Comparison of ENCODE assay signal across 8 cellular contexts in genomic region chr14:65222434-65222833, GRCh38.
DNase-seq lines count a peak whose midpoint lies in the region; ATAC-seq, FAIRE-seq and TF ChIP-seq lines count a peak whose summit lies in the region.

No MANE protein-coding gene starts in this region.

- no peaks in the 10 kb centered on the region for H3K9me3 ChIP-seq in HepG2 (ENCODE audit: low read length)

- POLR2A ChIA-PET in AG04449 (lab: Yijun Ruan, JAX), result no interaction called here
- POLR2A ChIA-PET in WTC11 (lab: Charles Lee), result no interaction called here
- POLR2A ChIA-PET in HepG2 (lab: Yijun Ruan, JAX), result interaction anchor here (0.9 kb wide), 1 partner anchor 15 kb away, joined by 5 read pairs; no protein-coding TSS in a partner anchor

- no peak for FAIRE-seq in HepG2 (lab: Jason Lieb, UNC)

- 0 out of 4 replicates have a peak, but pooled peaks of 1 of the 2 experiments have one; percentile 44 for TF ChIP-seq EP300 in HepG2 (IDR thresholded peaks at IDR 0.05; ENCODE audit: low read depth in 2 of 2, low read length in 2 of 2)
- TF ChIP-seq EP300 in HepG2 (CRISPR knock-in tag; IDR thresholded peaks at IDR 0.05; ENCODE audit: borderline replicate concordance), result no peak

- H3K27ac ChIP-seq in caudate nucleus (ENCODE audit: low read depth, low read length), result peak overlapping the region; percentile 96
- no peak overlapping the region for H3K27ac ChIP-seq in HepG2 (ENCODE audit: extremely low read length, insufficient read depth, low read length)

- in situ Hi-C loops in HepG2 (cut with HindIII; ENCODE audit: extremely low pct_ligation_motif_present, low pct_unique_long_range_greater_than_20kb), result no loop called here

- H3K4me3 ChIP-seq in AG04449 (ENCODE audit: low read depth, low read length), result no peak overlapping the region
- no peak overlapping the region for H3K4me3 ChIP-seq in HepG2 (replicated peaks in 1 of 3; ENCODE audit: insufficient read depth in 1 of 3, low read depth in 2 of 3, low read length in 3 of 3)

- no peak for TF ChIP-seq POLR2A in HepG2 (IDR thresholded peaks at IDR 0.05; ENCODE audit: insufficient read depth in 1 of 2, low read depth in 2 of 2, low read length in 2 of 2)

- peak; percentile 77 for TF ChIP-seq CTCF in AG04449 (IDR thresholded peaks at IDR 0.05; ENCODE audit: insufficient read depth, low read length, missing control alignments)
- TF ChIP-seq CTCF in WTC11 (IDR thresholded peaks at IDR 0.05), result peak; percentile 74
- TF ChIP-seq CTCF in HepG2 (CRISPR knock-in tag; IDR thresholded peaks at IDR 0.05), result peak; percentile 87

- no TSS peak for BruUV-seq in HepG2 (replicated peaks; lab: Mats Ljungman, UMichigan)

- H3K4me1 Mint-ChIP-seq in WTC11, result peaks cover 36% of the 10 kb centered on the region

- DNase-seq in AG04449 (ENCODE audit: low read depth, low spot score) (no peak), M059J (ENCODE audit: low read depth) (peak; percentile 65), WTC11 (ENCODE audit: low spot score) (peak; percentile 69), caudate nucleus (lab: John Stamatoyannopoulos, UW) (peak in 55 of 61 donors; percentile 18 to 90 (median 61)), HepG2 (ENCODE audit: low spot score) (no peak)
- peak; percentile 27 for DNase-seq in stimulated activated CD8-positive, alpha-beta memory T cell treated with anti-CD3 and anti-CD28 coated beads, Interleukin-4, amount 100 ng/mL, for 24 hours (ENCODE audit: low read depth)

- intact Hi-C loops in HepG2 (cut with micrococcal nuclease; ENCODE audit: unreplicated experiment), result no loop called here

- H3K4me1 ChIP-seq in HepG2 (ENCODE audit: insufficient read depth, low read length), result peaks cover 42% of the 10 kb centered on the region

- no peak overlapping the region for H3K27ac Mint-ChIP-seq in WTC11

- no peaks in the 10 kb centered on the region for H3K36me3 ChIP-seq in HepG2 (replicated peaks in 1 of 2; ENCODE audit: control insufficient read depth in 1 of 2, insufficient read depth in 2 of 2, low read length in 2 of 2)

- no peak overlapping the region for H3K4me3 Mint-ChIP-seq in WTC11

- H3K27me3 Mint-ChIP-seq in WTC11 (ENCODE audit: low read depth), result peaks cover 2% of the 10 kb centered on the region; the same call in 1 of the 2 replicates

- CTCF ChIA-PET in AG04449 (lab: Yijun Ruan, JAX), result interaction anchor here (0.9 to 4.4 kb wide), 15 partner anchors 8 to 401 kb away, joined by 3 to 51 read pairs (median 4); partner anchors contain the start of gene FUT8
- CTCF ChIA-PET in WTC11 (lab: Charles Lee), result interaction anchor here (1.4 to 2.1 kb wide), 2 partner anchors 189 to 193 kb away, joined by 5 to 9 read pairs; no protein-coding TSS in a partner anchor
- CTCF ChIA-PET in HepG2 (lab: Yijun Ruan, JAX; ENCODE audit: low intra/inter-chr PET ratio, low total read pairs), result interaction anchor here (0.8 to 1.2 kb wide), 3 partner anchors 20 to 189 kb away, joined by 3 read pairs; no protein-coding TSS in a partner anchor

- WGBS in HepG2 (ENCODE audit: low lambda C conversion rate), result 15% methylated on average over 7 of the region's 8 CpGs

- H4K20me1 ChIP-seq in HepG2 (ENCODE audit: insufficient read depth, low read length), result no peaks in the 10 kb centered on the region

- H3K79me2 ChIP-seq in HepG2 (ENCODE audit: insufficient read depth, low read length), result no peaks in the 10 kb centered on the region

- H2AFZ ChIP-seq in HepG2 (ENCODE audit: low read length), result no peak overlapping the region

- TF ChIP-seq RAD21 in HepG2 (CRISPR knock-in tag; IDR thresholded peaks at IDR 0.05), result peak; percentile 81

- H3K27me3 ChIP-seq in HepG2 (ENCODE audit: control insufficient read depth in 1 of 2, insufficient read depth in 2 of 2, low read length in 2 of 2), result no peaks in the 10 kb centered on the region

- no peaks in the 10 kb centered on the region for H3K36me3 Mint-ChIP-seq in WTC11

- peak; percentile 55 for ATAC-seq in GM18502 (IDR thresholded peaks at IDR 0.05; ENCODE audit: poor library complexity, unreplicated experiment)
- peak; percentile 83 for ATAC-seq in WTC11
- peak; percentile 14; the same call in 1 of the 3 replicates for ATAC-seq in HepG2
- no peak for ATAC-seq in GM21367 (IDR thresholded peaks at IDR 0.05; ENCODE audit: unreplicated experiment)

- H3K9me3 Mint-ChIP-seq in WTC11, result no peaks in the 10 kb centered on the region

- H3K4me2 ChIP-seq in HepG2 (ENCODE audit: low read depth, low read length), result no peak overlapping the region

- H3K9ac ChIP-seq in HepG2 (ENCODE audit: insufficient read depth, low read depth, low read length), result no peak overlapping the region

TF ChIP-seq in WTC11, 78 proteins besides CTCF, POLR2A, EP300 and RAD21 (continues in another document):
- TF ChIP-seq JAZF1 (CRISPR knock-in tag; IDR thresholded peaks at IDR 0.05) (no peak), ZNF138 (CRISPR knock-in tag; conservative IDR thresholded peaks at IDR 0.05) (no peak), ZNF263 (CRISPR knock-in tag; IDR thresholded peaks at IDR 0.05; ENCODE audit: low read depth) (no peak), ZNF121 (CRISPR knock-in tag; IDR thresholded peaks at IDR 0.05) (no peak), ZNF671 (CRISPR knock-in tag; IDR thresholded peaks at IDR 0.05) (no peak), ZNF512 (CRISPR knock-in tag; IDR thresholded peaks at IDR 0.05; ENCODE audit: borderline replicate concordance) (no peak), ZBTB21 (CRISPR knock-in tag; IDR thresholded peaks at IDR 0.05; ENCODE audit: borderline replicate concordance) (no peak), KAT7 (CRISPR knock-in tag; IDR thresholded peaks at IDR 0.05; ENCODE audit: borderline replicate concordance) (no peak), MXD4 (CRISPR knock-in tag; IDR thresholded peaks at IDR 0.05; ENCODE audit: borderline replicate concordance) (no peak), PRRX2 (CRISPR knock-in tag; IDR thresholded peaks at IDR 0.05) (no peak)
- TF ChIP-seq, protein P1, sequence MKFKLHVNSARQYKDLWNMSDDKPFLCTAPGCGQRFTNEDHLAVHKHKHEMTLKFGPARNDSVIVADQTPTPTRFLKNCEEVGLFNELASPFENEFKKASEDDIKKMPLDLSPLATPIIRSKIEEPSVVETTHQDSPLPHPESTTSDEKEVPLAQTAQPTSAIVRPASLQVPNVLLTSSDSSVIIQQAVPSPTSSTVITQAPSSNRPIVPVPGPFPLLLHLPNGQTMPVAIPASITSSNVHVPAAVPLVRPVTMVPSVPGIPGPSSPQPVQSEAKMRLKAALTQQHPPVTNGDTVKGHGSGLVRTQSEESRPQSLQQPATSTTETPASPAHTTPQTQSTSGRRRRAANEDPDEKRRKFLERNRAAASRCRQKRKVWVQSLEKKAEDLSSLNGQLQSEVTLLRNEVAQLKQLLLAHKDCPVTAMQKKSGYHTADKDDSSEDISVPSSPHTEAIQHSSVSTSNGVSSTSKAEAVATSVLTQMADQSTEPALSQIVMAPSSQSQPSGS (CRISPR knock-in tag; IDR thresholded peaks at IDR 0.05; ENCODE audit: borderline replicate concordance, low read depth), result no peak

TF ChIP-seq in HepG2, 621 proteins besides CTCF, POLR2A, EP300 and RAD21 (continues in another document):
- TF ChIP-seq, protein P2, sequence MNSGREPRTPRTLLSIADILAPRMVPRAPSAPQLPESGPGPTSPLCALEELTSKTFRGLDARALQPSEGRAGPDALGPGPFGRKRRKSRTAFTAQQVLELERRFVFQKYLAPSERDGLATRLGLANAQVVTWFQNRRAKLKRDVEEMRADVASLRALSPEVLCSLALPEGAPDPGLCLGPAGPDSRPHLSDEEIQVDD (CRISPR knock-in tag; IDR thresholded peaks at IDR 0.05; ENCODE audit: borderline replicate concordance), result no peak
- no peak for TF ChIP-seq GTF3A (CRISPR knock-in tag; conservative IDR thresholded peaks at IDR 0.05)
- no peak for TF ChIP-seq ZNF558 (CRISPR knock-in tag; IDR thresholded peaks at IDR 0.05; ENCODE audit: borderline replicate concordance)
- TF ChIP-seq ZNF878 (CRISPR knock-in tag; IDR thresholded peaks at IDR 0.05), result no peak
- no peak for TF ChIP-seq GPBP1L1 (CRISPR knock-in tag; IDR thresholded peaks at IDR 0.05)
- no peak for TF ChIP-seq TARDBP (CRISPR knock-in tag; IDR thresholded peaks at IDR 0.05)
- no peak for TF ChIP-seq EEA1 (CRISPR knock-in tag; IDR thresholded peaks at IDR 0.05; ENCODE audit: borderline replicate concordance)
- no peak for TF ChIP-seq ZNF503 (CRISPR knock-in tag; IDR thresholded peaks at IDR 0.05)
- TF ChIP-seq ZNF460 (CRISPR knock-in tag; IDR thresholded peaks at IDR 0.05; ENCODE audit: borderline replicate concordance), result no peak
- TF ChIP-seq ZNF263 (CRISPR knock-in tag; IDR thresholded peaks at IDR 0.05), result peak; percentile 54
- no peak for TF ChIP-seq HIVEP1 (CRISPR knock-in tag; IDR thresholded peaks at IDR 0.05)
- no peak for TF ChIP-seq ZNF619 (CRISPR knock-in tag; IDR thresholded peaks at IDR 0.05)
- TF ChIP-seq CBX1 (IDR thresholded peaks at IDR 0.05; ENCODE audit: low read depth), result no peak

Comparison
In these comparisons a context has a peak if more than half of its experiments do, and no peak if none do; other contexts are left out.
1. DNase-seq: peak in M059J (single experiment), WTC11 (single experiment), caudate nucleus (55 of 61) and stimulated activated CD8-positive, alpha-beta memory T cell treated with anti-CD3 and anti-CD28 coated beads, Interleukin-4, amount 100 ng/mL, for 24 hours (single experiment); none in AG04449 (single experiment) and HepG2 (single experiment).
2. Peak in every context shown above with its lines, with median percentiles within 50 percentile points of each other: CTCF ChIP-seq.